Comparison of ENCODE assay signal across 8 cellular contexts in genomic region chr6:3176562-3177355, GRCh38. TPM values are rescaled to one million over a fixed set of nuclear protein-coding genes. Genes with fewer than 3 reads are reported as not detected.
DNase-seq lines count a peak whose midpoint lies in the region; ATAC-seq lines count a peak whose summit lies in the region.

No MANE protein-coding gene starts in this region.

- peak; percentile 71 for DNase-seq in activated effector memory CD4-positive, alpha-beta T cell treated with anti-CD3 and anti-CD28 coated beads, Interleukin-2, amount 50 U/mL, for 16 hours
- no peak for DNase-seq in activated effector memory CD4-positive, alpha-beta T cell treated with Interleukin-2 at 50 U/mL for 16 hours
- peak; percentile 8 for DNase-seq in SKM-1 (lab: John Stamatoyannopoulos, UW; ENCODE audit: unreplicated experiment)
- DNase-seq in stimulated activated CD4-positive, alpha-beta T cell treated with anti-CD3 and anti-CD28 coated beads, Interleukin-4, amount 100 ng/mL, for 1 hour, result peak; percentile 37
- no peak for DNase-seq in HuH-7 (ENCODE audit: low spot score)

- peak; percentile 83 for ATAC-seq in esophagus mucosa
- ATAC-seq in HG02678 (IDR thresholded peaks at IDR 0.05; ENCODE audit: unreplicated experiment), result no peak
- ATAC-seq in HG03565 (IDR thresholded peaks at IDR 0.05; ENCODE audit: unreplicated experiment), result no peak

RNA-seq across cellular contexts. Expression of gene TUBB2A, which starts 19.4 kb away (rescaled TPM):
- total RNA-seq in esophagus mucosa, result 70.3 TPM

RNA-seq across cellular contexts. Expression of gene TUBB2B, which starts 50.7 kb away (rescaled TPM):
- 3.0 TPM for total RNA-seq in esophagus mucosa

RNA-seq across cellular contexts. Expression of gene BPHL, which starts 58.2 kb away (rescaled TPM):
- 27.0 TPM for total RNA-seq in esophagus mucosa

Comparison
In these comparisons a context has a peak if more than half of its experiments do, and no peak if none do; other contexts are left out.
1. DNase-seq: peak in activated effector memory CD4-positive, alpha-beta T cell treated with anti-CD3 and anti-CD28 coated beads, Interleukin-2, amount 50 U/mL, for 16 hours (single experiment), SKM-1 (single experiment) and stimulated activated CD4-positive, alpha-beta T cell treated with anti-CD3 and anti-CD28 coated beads, Interleukin-4, amount 100 ng/mL, for 1 hour (single experiment); none in activated effector memory CD4-positive, alpha-beta T cell treated with Interleukin-2 at 50 U/mL for 16 hours (single experiment) and HuH-7 (single experiment).